8 cellular contexts compared by ENCODE assay signal in genomic region chr4:26081795-26082498, GRCh38.
DNase-seq lines count a peak whose midpoint lies in the region; ATAC-seq, FAIRE-seq and TF ChIP-seq lines count a peak whose summit lies in the region.

No MANE protein-coding gene starts in this region.

- WGBS in GM12878 (ENCODE audit: insufficient coverage, insufficient replicate concordance, low lambda C conversion rate, missing lambda C conversion rate): 42% methylated on average over 6 of the region's 6 CpGs
- 40 to 46% (median 44%) methylated on average over 6 of the region's 6 CpGs for WGBS in stomach, 5 donors

- SMC1A ChIA-PET in GM12878 (lab: Charles Lee; ENCODE audit: uncharacterized antibody, unreplicated experiment): interaction anchor here (0.8 to 4.2 kb wide), 20 partner anchors 7 to 329 kb away, joined by 3 to 97 read pairs (median 7); partner anchors contain the start of gene RBPJ

- H3K79me2 ChIP-seq in DOHH2 (ENCODE audit: control insufficient read depth, low read length) (no peaks in the 10 kb centered on the region), GM12878 (ENCODE audit: control insufficient read depth, insufficient read depth, low read length) (no peaks in the 10 kb centered on the region)

- H3K9me3 ChIP-seq in DOHH2 (ENCODE audit: control insufficient read depth, insufficient read depth, low read length) (no peaks in the 10 kb centered on the region), GM12878 (replicated peaks; ENCODE audit: control insufficient read depth, insufficient read depth, low read length) (peaks cover 3% of the 10 kb centered on the region; the same call in 2 of the 3 replicates), stomach (peaks cover 0 to 2% (median 0%) of the 10 kb centered on the region in 4 donors)

- H3K4me1 ChIP-seq in DOHH2 (ENCODE audit: control insufficient read depth, low read length) (peaks cover 2% of the 10 kb centered on the region; the same call in 1 of the 2 replicates), GM12878 (ENCODE audit: control insufficient read depth, insufficient read depth, low read length) (peaks cover 44% of the 10 kb centered on the region), stomach (peaks cover 0 to 19% (median 9%) of the 10 kb centered on the region in 4 donors)

- no peaks in the 10 kb centered on the region for H3F3A ChIP-seq in DOHH2 (ENCODE audit: control insufficient read depth, insufficient read depth)

- ATAC-seq in HG03175 (IDR thresholded peaks at IDR 0.05; ENCODE audit: unreplicated experiment) (peak; percentile 35), GM12878 (peak; percentile 76), GM21737 (IDR thresholded peaks at IDR 0.05; ENCODE audit: unreplicated experiment) (no peak)

- H3K27ac ChIP-seq in DOHH2 (ENCODE audit: low read depth, low read length) (no peak overlapping the region), GM12878 (ENCODE audit: control insufficient read depth, insufficient read depth) (no peak overlapping the region), stomach (no peak overlapping the region)

- peak; percentile 74 for TF ChIP-seq RAD21 in GM12878 (IDR thresholded peaks at IDR 0.05; ENCODE audit: insufficient read depth, low read depth, low read length)

- RAD21 ChIA-PET in GM12878 (lab: Charles Lee; ENCODE audit: unreplicated experiment): interaction anchor here (0.5 to 4.6 kb wide), 18 partner anchors 9 to 352 kb away, joined by 3 to 76 read pairs (median 3); no protein-coding TSS in a partner anchor

- H2AFZ ChIP-seq in GM12878 (ENCODE audit: control insufficient read depth, low read depth, low read length): no peak overlapping the region

- CTCF ChIA-PET in GM12878 (lab: Yijun Ruan, JAX): interaction anchor here (0.6 to 4.2 kb wide), 36 partner anchors 9 to 328 kb away, joined by 3 to 127 read pairs (median 5); partner anchors contain the start of gene RBPJ

- TF ChIP-seq POLR2A in GM12878 (IDR thresholded peaks at IDR 0.05; ENCODE audit: low read depth, low read length) (no peak), stomach (IDR thresholded peaks at IDR 0.05) (no peak)

- H3K9ac ChIP-seq in GM12878 (ENCODE audit: control insufficient read depth, insufficient read depth, low read length): no peak overlapping the region

- no TSS peak for BruUV-seq in GM12878 (replicated peaks; lab: Mats Ljungman, UMichigan)

- H3K27me3 ChIP-seq in DOHH2 (ENCODE audit: control insufficient read depth, low read length): peaks cover 61% of the 10 kb centered on the region
- H3K27me3 ChIP-seq in GM12878 (replicated peaks in 1 of 2; ENCODE audit: control insufficient read depth in 2 of 2, insufficient read depth in 2 of 2, low read length in 1 of 2): no peaks in the 10 kb centered on the region
- no peaks in the 10 kb centered on the region for H3K27me3 ChIP-seq in stomach

- peak; percentile 32 for DNase-seq in NCI-H774 (lab: John Stamatoyannopoulos, UW)
- no peak for DNase-seq in GM12878 (ENCODE audit: low read depth, low spot score)
- peak; percentile 79 for DNase-seq in inferior parietal cortex (ENCODE audit: extremely low spot score)
- DNase-seq in stomach: no peak
- no peak for DNase-seq in activated effector memory CD4-positive, alpha-beta T cell treated with anti-CD3 and anti-CD28 coated beads, Interleukin-2, amount 50 U/mL, for 16 hours

- TF ChIP-seq EP300 in GM12878 (IDR thresholded peaks at IDR 0.05; ENCODE audit: borderline replicate concordance in 1 of 2, control insufficient read depth in 1 of 2, low read depth in 2 of 2, low read length in 2 of 2) (no peak), stomach (IDR thresholded peaks at IDR 0.05) (no peak)

- POLR2A ChIA-PET in GM12878 (lab: Charles Lee): interaction anchor here (0.6 kb wide), 1 partner anchor 92 kb away, joined by 3 read pairs; no protein-coding TSS in a partner anchor

- H3K4me2 ChIP-seq in DOHH2 (ENCODE audit: low read length): no peak overlapping the region; the same call in 1 of the 2 replicates
- H3K4me2 ChIP-seq in GM12878 (ENCODE audit: control insufficient read depth, insufficient read depth): peak overlapping the region; percentile 24; the same call in 1 of the 2 replicates

- H3K36me3 ChIP-seq in DOHH2 (ENCODE audit: control insufficient read depth, low read length) (no peaks in the 10 kb centered on the region), GM12878 (ENCODE audit: control insufficient read depth in 2 of 2, insufficient read depth in 2 of 2, low read length in 1 of 2) (no peaks in the 10 kb centered on the region), stomach (no peaks in the 10 kb centered on the region)

- H3K4me3 ChIP-seq in DOHH2 (ENCODE audit: low read length) (no peak overlapping the region), GM12878 (no peak overlapping the region), stomach (no peak overlapping the region)

- intact Hi-C loops in GM12878 (cut with micrococcal nuclease; ENCODE audit: unreplicated experiment) (loop anchor here (1.0 to 5.0 kb wide), 5 partner anchors 50 to 330 kb away; no protein-coding TSS in a partner anchor), stomach (cut with DNase I; ENCODE audit: low total_unique reads) (no loop called here)

- peak; percentile 86 for TF ChIP-seq CTCF in DOHH2 (IDR thresholded peaks at IDR 0.05; ENCODE audit: low read depth, low read length, poor library complexity, severe bottlenecking)
- TF ChIP-seq CTCF in GM12878 (IDR thresholded peaks at IDR 0.05 in 2 of 3, conservative IDR thresholded peaks at IDR 0.05 in 1 of 3; ENCODE audit: control insufficient read depth in 2 of 3, extremely low read depth in 1 of 3, insufficient read depth in 1 of 3, low read depth in 3 of 3, low read length in 3 of 3): peak; percentile 56 to 61 (median 61)
- TF ChIP-seq CTCF in stomach (IDR thresholded peaks at IDR 0.05): peak in 5 of 7 experiments; percentile 44 to 75 (median 71)

- H4K20me1 ChIP-seq in DOHH2 (ENCODE audit: control insufficient read depth, insufficient read depth, low read depth, low read length): no peaks in the 10 kb centered on the region
- no peaks in the 10 kb centered on the region for H4K20me1 ChIP-seq in GM12878 (ENCODE audit: control insufficient read depth, insufficient read depth)

- FAIRE-seq in GM12878 (lab: Jason Lieb, UNC): peak; percentile 18

- H3K9me2 ChIP-seq in DOHH2 (replicated peaks; ENCODE audit: control insufficient read depth, low read length): no peaks in the 10 kb centered on the region

- in situ Hi-C loops in GM12878 (cut with MboI): loop anchor here (5.0 kb wide), 1 partner anchor 95 kb away; no protein-coding TSS in a partner anchor

TF ChIP-seq in GM12878, 131 proteins besides CTCF, POLR2A, EP300 and RAD21:
- TF ChIP-seq SMC3 (IDR thresholded peaks at IDR 0.05; ENCODE audit: borderline replicate concordance, low read length): peak; percentile 59; the same call in 1 of the 2 replicates
- TF ChIP-seq FOXM1 (IDR thresholded peaks at IDR 0.05; ENCODE audit: low read depth, low read length): 0 out of 2 replicates have a peak, but pooled peaks have one; percentile 14
- TF ChIP-seq, protein P1, sequence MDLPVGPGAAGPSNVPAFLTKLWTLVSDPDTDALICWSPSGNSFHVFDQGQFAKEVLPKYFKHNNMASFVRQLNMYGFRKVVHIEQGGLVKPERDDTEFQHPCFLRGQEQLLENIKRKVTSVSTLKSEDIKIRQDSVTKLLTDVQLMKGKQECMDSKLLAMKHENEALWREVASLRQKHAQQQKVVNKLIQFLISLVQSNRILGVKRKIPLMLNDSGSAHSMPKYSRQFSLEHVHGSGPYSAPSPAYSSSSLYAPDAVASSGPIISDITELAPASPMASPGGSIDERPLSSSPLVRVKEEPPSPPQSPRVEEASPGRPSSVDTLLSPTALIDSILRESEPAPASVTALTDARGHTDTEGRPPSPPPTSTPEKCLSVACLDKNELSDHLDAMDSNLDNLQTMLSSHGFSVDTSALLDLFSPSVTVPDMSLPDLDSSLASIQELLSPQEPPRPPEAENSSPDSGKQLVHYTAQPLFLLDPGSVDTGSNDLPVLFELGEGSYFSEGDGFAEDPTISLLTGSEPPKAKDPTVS (IDR thresholded peaks at IDR 0.05; ENCODE audit: low read depth, low read length): no peak
- 0 out of 4 replicates have a peak, but pooled peaks of 1 of the 2 experiments have one; percentile 59 for TF ChIP-seq SRF (IDR thresholded peaks at IDR 0.05; ENCODE audit: low read depth in 2 of 2, low read length in 2 of 2)
- no peak for TF ChIP-seq BRCA1 (IDR thresholded peaks at IDR 0.05; ENCODE audit: low read depth, low read length)
- no peak for TF ChIP-seq BCLAF1 (IDR thresholded peaks at IDR 0.05)
- peak; percentile 41; the same call in 1 of the 2 replicates for TF ChIP-seq EED (IDR thresholded peaks at IDR 0.05; ENCODE audit: low read depth)
- TF ChIP-seq RUNX3 (IDR thresholded peaks at IDR 0.05; ENCODE audit: low read length): peak; percentile 69
- peak; percentile 41 to 62; a peak in 3 of 4 replicates for TF ChIP-seq IKZF2 (IDR thresholded peaks at IDR 0.05)
- TF ChIP-seq IKZF1 (conservative IDR thresholded peaks at IDR 0.05): peak; percentile 56
- 0 out of 2 replicates have a peak, but pooled peaks have one; percentile 41 for TF ChIP-seq NFIC (IDR thresholded peaks at IDR 0.05; ENCODE audit: low read depth, low read length)
TF ChIP-seq in GM12878: peak in this region for 8.

Comparison
In these comparisons a context has a peak if more than half of its experiments do, and no peak if none do; other contexts are left out.
1. DNase-seq: peak in NCI-H774 (single experiment) and inferior parietal cortex (single experiment); none in GM12878 (single experiment), stomach (single experiment) and activated effector memory CD4-positive, alpha-beta T cell treated with anti-CD3 and anti-CD28 coated beads, Interleukin-2, amount 50 U/mL, for 16 hours (single experiment).
2. Peak in every context shown above with its lines, with median percentiles within 50 percentile points of each other: CTCF ChIP-seq.